ENCODE assay signal across 21 cellular contexts in the genomic region with DNA sequence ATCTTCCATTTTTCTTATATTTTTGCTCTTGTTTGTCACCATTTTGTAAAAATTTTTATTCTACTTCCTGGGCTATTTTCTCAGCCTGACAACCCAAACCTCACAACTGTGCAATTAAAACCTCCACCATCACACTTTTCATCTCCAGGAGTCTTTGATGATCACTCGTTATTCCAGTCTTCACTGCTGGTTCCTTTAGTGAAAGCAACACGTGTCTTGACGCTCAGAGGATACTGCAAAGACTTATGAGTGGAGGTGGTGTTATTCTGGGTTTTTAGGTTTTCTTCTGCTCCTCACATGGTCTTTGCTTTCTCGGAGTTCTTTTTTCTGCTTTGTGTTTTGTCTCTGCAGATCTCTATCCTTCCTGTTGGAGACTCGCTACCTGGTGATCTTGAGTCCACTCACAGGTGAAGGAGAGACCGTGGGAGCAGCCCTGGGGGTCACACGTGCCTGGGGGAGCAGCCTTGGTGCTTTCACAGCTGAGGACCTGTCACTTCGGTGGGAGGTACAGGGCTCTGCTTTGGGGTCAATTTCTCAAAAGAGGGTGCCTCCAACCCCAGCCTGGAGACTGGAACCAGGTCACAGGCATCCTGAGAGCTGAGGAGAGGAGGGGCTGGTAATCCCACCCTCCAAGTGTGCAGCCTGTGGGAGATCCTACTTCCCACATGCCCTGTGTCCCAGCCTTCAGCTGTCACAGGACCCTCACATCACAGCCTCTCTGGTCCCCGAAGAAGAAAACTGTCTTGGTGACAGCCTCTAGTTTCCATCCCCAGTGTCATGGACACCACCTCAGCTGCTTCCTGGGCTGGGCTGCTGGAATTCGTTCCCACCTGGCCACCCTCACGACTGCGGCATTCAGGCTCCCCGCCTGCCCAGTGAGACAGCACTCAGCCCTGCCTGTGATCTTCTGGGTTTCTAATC. TPM values are rescaled to one million over a fixed set of nuclear protein-coding genes. Genes with fewer than 3 reads are reported as not detected.
DNase-seq lines count a peak whose midpoint lies in the region; ATAC-seq, FAIRE-seq and TF ChIP-seq lines count a peak whose summit lies in the region.
"Had no signal": no experiment of that assay in that cellular context is flagged by ENCODE, and none has a peak within 500 bp of the region (broad histone marks: within the 10 kb centered on the region; RNA-seq: fewer than 3 reads in every experiment).

No MANE protein-coding gene starts in this region.

- TF ChIP-seq EP300 in H1 (IDR thresholded peaks at IDR 0.05; ENCODE audit: borderline replicate concordance in 1 of 2, low read depth in 2 of 2, low read length in 2 of 2), result no peak

- POLR2A ChIA-PET in H1 (lab: Charles Lee; ENCODE audit: partially characterized antibody), result interaction anchor here (1.0 to 1.1 kb wide), 2 partner anchors 20 to 28 kb away, joined by 3 read pairs; no protein-coding TSS in a partner anchor

- H4K20me1 ChIP-seq in GM23338 (replicated peaks; ENCODE audit: insufficient read depth) (peaks cover under 1% of the 10 kb centered on the region), H1 (replicated peaks in 1 of 2; ENCODE audit: control insufficient read depth in 1 of 2, insufficient read depth in 2 of 2, low read length in 2 of 2) (peaks cover 7 to 20% of the 10 kb centered on the region in 2 experiments)

- H3K9me2 ChIP-seq in GM23338 (ENCODE audit: insufficient read depth), result no peaks in the 10 kb centered on the region

- intact Hi-C loops in activated CD4-positive, alpha-beta T cell treated with anti-CD3 and anti-CD28 coated beads, Interleukin-2, amount 10 ng/mL, durations not matched to agents 24 days and 14 days (cut with micrococcal nuclease), result no loop called here

- H3K4me3 ChIP-seq in GM23338 (no peak overlapping the region), H1 (ENCODE audit: extremely low read depth in 1 of 4, insufficient read depth in 2 of 4, low read depth in 3 of 4, low read length in 4 of 4) (no peak overlapping the region), neuronal stem cell (ENCODE audit: low read length in 2 of 2) (no peak overlapping the region)

- H3K79me2 ChIP-seq in GM23338 (replicated peaks; ENCODE audit: insufficient read depth) (peaks cover 70% of the 10 kb centered on the region), H1 (ENCODE audit: control insufficient read depth in 1 of 2, insufficient read depth in 2 of 2, low read length in 2 of 2) (peaks cover 0 to 72% of the 10 kb centered on the region in 2 experiments; a peak in 3 of 4 replicates)

- H2BK120ac ChIP-seq in H1 (replicated peaks; ENCODE audit: low read depth, low read length) (no peak overlapping the region), neuronal stem cell (ENCODE audit: low read depth, low read length) (no peak overlapping the region)

- H3K4me1 ChIP-seq in GM23338 (ENCODE audit: insufficient read depth), result no peaks in the 10 kb centered on the region
- peaks cover 0 to 11% (median under 1%) of the 10 kb centered on the region in 4 experiments; a peak in 5 of 7 replicates for H3K4me1 ChIP-seq in H1 (replicated peaks in 1 of 4; ENCODE audit: control insufficient read depth in 3 of 4, insufficient read depth in 4 of 4, low read length in 3 of 4)
- H3K4me1 ChIP-seq in neuronal stem cell (ENCODE audit: control insufficient read depth in 2 of 2, insufficient read depth in 1 of 2, low read depth in 1 of 2, low read length in 2 of 2), result peaks cover 0 to 6% of the 10 kb centered on the region in 2 donors

- no peak for TF ChIP-seq POLR2A in H1 (IDR thresholded peaks at IDR 0.05; ENCODE audit: control extremely low read depth in 1 of 2, low read depth in 2 of 2, low read length in 2 of 2)

- FAIRE-seq in H1 (lab: Jason Lieb, UNC), result no peak
- FAIRE-seq: G401.6 had no signal

- no peak overlapping the region for H3K4ac ChIP-seq in H1 (replicated peaks; ENCODE audit: insufficient read length, low read depth, low read length)
- no peak overlapping the region for H3K4ac ChIP-seq in neuronal stem cell (ENCODE audit: low read length)

- peaks cover 4% of the 10 kb centered on the region; the same call in 1 of the 2 replicates for H3K23me2 ChIP-seq in H1 (ENCODE audit: low read depth, low read length)

- no peak overlapping the region for H3K4me3 Mint-ChIP-seq in GM23338
- H3K4me3 Mint-ChIP-seq in activated CD4-positive, alpha-beta T cell treated with anti-CD3 and anti-CD28 coated beads, Interleukin-2, amount 10 ng/mL, durations not matched to agents 24 days and 14 days, result no peak overlapping the region
- H3K4me3 Mint-ChIP-seq: HFFc6 had no signal

- no peaks in the 10 kb centered on the region for H3F3A ChIP-seq in GM23338 (replicated peaks; ENCODE audit: low read depth)

- H3K56ac ChIP-seq in H1 (replicated peaks; ENCODE audit: insufficient read length, low read depth, low read length), result no peak overlapping the region

- no peak overlapping the region for H4K5ac ChIP-seq in H1 (ENCODE audit: insufficient read length, low read depth, low read length)

- no peak overlapping the region for H3K14ac ChIP-seq in H1 (ENCODE audit: insufficient read length)
- H3K14ac ChIP-seq in neuronal stem cell (ENCODE audit: low read length), result no peak overlapping the region

- H2AFZ ChIP-seq in GM23338 (no peak overlapping the region), H1 (ENCODE audit: low read length) (no peak overlapping the region), neuronal stem cell (ENCODE audit: low read length) (no peak overlapping the region)

- H2AK5ac ChIP-seq in H1 (ENCODE audit: low read depth, low read length) (no peak overlapping the region), neuronal stem cell (ENCODE audit: low read depth, low read length) (no peak overlapping the region)

- H3K4me1 Mint-ChIP-seq in GM23338, result peaks cover 39% of the 10 kb centered on the region
- no peaks in the 10 kb centered on the region for H3K4me1 Mint-ChIP-seq in activated CD4-positive, alpha-beta T cell treated with anti-CD3 and anti-CD28 coated beads, Interleukin-2, amount 10 ng/mL, durations not matched to agents 24 days and 14 days

- DNase-seq in GM23338 (ENCODE audit: low spot score) (no peak), H1 (ENCODE audit: low read depth in 1 of 2, low spot score in 2 of 2) (no peak), neuronal stem cell (ENCODE audit: low spot score) (no peak), GM10266 (ENCODE audit: extremely low spot score) (no peak)
- no peak for DNase-seq in activated CD4-positive, alpha-beta T cell treated with anti-CD3 and anti-CD28 coated beads, Interleukin-2, amount 10 ng/mL, durations not matched to agents 24 days and 14 days
- DNase-seq: COR-L47, HFFc6, MV-4-11, NCI-H1417, NCI-H1930, NCI-H345, NCI-H524 treated with DMSO at 0.1 percent for 48 hours, RPMI8226, SIG-M5 had no signal

- peaks cover 54% of the 10 kb centered on the region for H3K79me1 ChIP-seq in H1 (ENCODE audit: low read depth, low read length)
- peaks cover 8% of the 10 kb centered on the region for H3K79me1 ChIP-seq in neuronal stem cell (ENCODE audit: low read depth, low read length)

- no peak overlapping the region for H3K9ac ChIP-seq in H1 (replicated peaks in 1 of 4; ENCODE audit: extremely low read depth in 1 of 4, low read depth in 3 of 4, low read length in 3 of 4)
- H3K9ac ChIP-seq in neuronal stem cell (ENCODE audit: low read depth, low read length, poor library complexity), result peak overlapping the region; percentile 75
- H3K9ac ChIP-seq: KMS-11 had no signal

- H4K91ac ChIP-seq in H1 (replicated peaks; ENCODE audit: insufficient read length, low read length), result no peak overlapping the region
- no peak overlapping the region for H4K91ac ChIP-seq in neuronal stem cell (ENCODE audit: low read depth, low read length, poor library complexity)

- H3K23ac ChIP-seq in H1 (ENCODE audit: insufficient read length), result no peak overlapping the region
- no peak overlapping the region for H3K23ac ChIP-seq in neuronal stem cell (ENCODE audit: low read depth, low read length, poor library complexity)

- CTCF ChIA-PET in H1 (lab: Charles Lee; ENCODE audit: partially characterized antibody), result interaction anchor here (0.7 to 3.7 kb wide), 8 partner anchors 8 to 95 kb away, joined by 3 to 24 read pairs (median 6); no protein-coding TSS in a partner anchor

- no peak for ATAC-seq in GM23338
- ATAC-seq in HG03159 (IDR thresholded peaks at IDR 0.05; ENCODE audit: unreplicated experiment), result no peak
- ATAC-seq in GM18498 (IDR thresholded peaks at IDR 0.05; ENCODE audit: unreplicated experiment), result no peak

- 0 out of 2 replicates have a peak overlapping the region, but pooled peaks have one; percentile 23 for H2BK12ac ChIP-seq in H1 (ENCODE audit: low read depth, low read length)
- no peak overlapping the region for H2BK12ac ChIP-seq in neuronal stem cell (ENCODE audit: low read length)

- no peak overlapping the region for H4K8ac ChIP-seq in H1 (ENCODE audit: extremely low read depth, insufficient read depth, low read length)
- H4K8ac ChIP-seq in neuronal stem cell (ENCODE audit: low read depth, low read length), result no peak overlapping the region

- H3K27ac ChIP-seq in GM23338 (ENCODE audit: low read depth) (0 out of 2 replicates have a peak overlapping the region, but pooled peaks have one; percentile 39), H1 (ENCODE audit: low read depth, low read length) (no peak overlapping the region), neuronal stem cell (replicated peaks; ENCODE audit: low read length) (no peak overlapping the region)
- H3K27ac ChIP-seq: HL-60, KMS-11 had no signal

- no peak overlapping the region for H2BK5ac ChIP-seq in H1 (ENCODE audit: low read depth, low read length)
- no peak overlapping the region for H2BK5ac ChIP-seq in neuronal stem cell (ENCODE audit: low read length)

- H3K36me3 Mint-ChIP-seq in GM23338 (ENCODE audit: low read depth), result peaks cover 4% of the 10 kb centered on the region
- no peaks in the 10 kb centered on the region for H3K36me3 Mint-ChIP-seq in activated CD4-positive, alpha-beta T cell treated with anti-CD3 and anti-CD28 coated beads, Interleukin-2, amount 10 ng/mL, durations not matched to agents 24 days and 14 days (ENCODE audit: low read depth)

- no peak overlapping the region for H3K4me2 ChIP-seq in GM23338
- no peak overlapping the region for H3K4me2 ChIP-seq in H1 (ENCODE audit: insufficient read depth in 1 of 2, low read depth in 2 of 2, low read length in 2 of 2)
- no peak overlapping the region for H3K4me2 ChIP-seq in neuronal stem cell (ENCODE audit: insufficient read depth, low read length, poor library complexity, severe bottlenecking)
- H3K4me2 ChIP-seq: KMS-11 had no signal

- no peak overlapping the region for H2BK20ac ChIP-seq in H1 (ENCODE audit: low read length)

- TF ChIP-seq RAD21 in H1 (IDR thresholded peaks at IDR 0.05 in 1 of 2, conservative IDR thresholded peaks at IDR 0.05 in 1 of 2; ENCODE audit: low read depth in 2 of 2, low read length in 2 of 2), result no peak

- H3K9me3 Mint-ChIP-seq in GM23338, result peaks cover 3% of the 10 kb centered on the region; the same call in 2 of the 3 replicates
- H3K9me3 Mint-ChIP-seq in activated CD4-positive, alpha-beta T cell treated with anti-CD3 and anti-CD28 coated beads, Interleukin-2, amount 10 ng/mL, durations not matched to agents 24 days and 14 days, result no peaks in the 10 kb centered on the region

- no peaks in the 10 kb centered on the region for H3K27me3 ChIP-seq in GM23338 (ENCODE audit: insufficient read depth)
- no peaks in the 10 kb centered on the region for H3K27me3 ChIP-seq in H1 (replicated peaks in 1 of 4; ENCODE audit: control insufficient read depth in 3 of 4, extremely low read depth in 1 of 4, insufficient read depth in 3 of 4, low read length in 3 of 4)
- no peaks in the 10 kb centered on the region for H3K27me3 ChIP-seq in neuronal stem cell (ENCODE audit: control insufficient read depth in 3 of 3, insufficient read depth in 3 of 3, low read depth in 1 of 3, low read length in 3 of 3)

- no peak overlapping the region for H2BK15ac ChIP-seq in H1 (ENCODE audit: low read length)
- no peak overlapping the region for H2BK15ac ChIP-seq in neuronal stem cell (ENCODE audit: low read length)

- H3K9me3 ChIP-seq in H1 (ENCODE audit: insufficient read depth in 2 of 2, low read depth in 1 of 2, low read length in 1 of 2) (no peaks in the 10 kb centered on the region), neuronal stem cell (replicated peaks in 1 of 2; ENCODE audit: control insufficient read depth in 2 of 2, insufficient read depth in 1 of 2, low read depth in 1 of 2, low read length in 2 of 2) (peaks cover 0 to 4% of the 10 kb centered on the region in 2 donors)

- H3K27me3 Mint-ChIP-seq in GM23338 (ENCODE audit: insufficient read depth, low read depth, poor library complexity), result peaks cover 9% of the 10 kb centered on the region
- peaks cover 2% of the 10 kb centered on the region for H3K27me3 Mint-ChIP-seq in activated CD4-positive, alpha-beta T cell treated with anti-CD3 and anti-CD28 coated beads, Interleukin-2, amount 10 ng/mL, durations not matched to agents 24 days and 14 days

- H3K36me3 ChIP-seq in GM23338 (ENCODE audit: insufficient read depth) (no peaks in the 10 kb centered on the region), H1 (ENCODE audit: control insufficient read depth in 2 of 4, insufficient read depth in 4 of 4, low read length in 3 of 4) (no peaks in the 10 kb centered on the region), neuronal stem cell (replicated peaks in 1 of 2; ENCODE audit: control insufficient read depth in 2 of 2, insufficient read depth in 2 of 2, low read length in 2 of 2) (no peaks in the 10 kb centered on the region)

- TF ChIP-seq CTCF in GM23338 (conservative IDR thresholded peaks at IDR 0.05; ENCODE audit: low read depth in 2 of 2) (no peak), H1 (IDR thresholded peaks at IDR 0.05; ENCODE audit: control extremely low read depth in 1 of 3, insufficient read depth in 1 of 3, low read depth in 1 of 3, low read length in 3 of 3) (no peak), GM10266 (IDR thresholded peaks at IDR 0.05; ENCODE audit: control insufficient read depth, insufficient read depth, low read depth, missing control alignments) (no peak)

- WGBS in H1 (ENCODE audit: extremely low coverage in 1 of 2, insufficient coverage in 1 of 2, insufficient read length in 1 of 2, insufficient replicate concordance in 2 of 2, low coverage in 1 of 2, low lambda C conversion rate in 2 of 2, missing lambda C conversion rate in 1 of 2), 2 experiments, result 80% methylated on average over 12 of the region's 13 CpGs; no CpG with 5 or more reads in 1 of the 2 experiments
- no CpG with 5 or more reads among the region's 13 CpGs for WGBS in neuronal stem cell (ENCODE audit: extremely low coverage in 2 of 2, insufficient read length in 2 of 2, insufficient replicate concordance in 1 of 2), 2 donors

- no peak overlapping the region for H3K18ac ChIP-seq in H1 (ENCODE audit: extremely low read depth, low read length)
- H3K18ac ChIP-seq in neuronal stem cell (ENCODE audit: low read length), result no peak overlapping the region

- no peak overlapping the region; the same call in 1 of the 2 replicates for H3K27ac Mint-ChIP-seq in GM23338
- H3K27ac Mint-ChIP-seq in activated CD4-positive, alpha-beta T cell treated with anti-CD3 and anti-CD28 coated beads, Interleukin-2, amount 10 ng/mL, durations not matched to agents 24 days and 14 days, result no peak overlapping the region
- H3K27ac Mint-ChIP-seq: HFFc6 had no signal

RNA-seq across cellular contexts. Expression of a gene that starts 11.0 kb away (rescaled TPM):
- total RNA-seq in GM23338 (2014; rRNA removed; shearing (Covaris generic)), result 5.2 and 7.8 TPM in 2 replicates
- 4.3 and 4.7 TPM in 2 replicates for polyA plus RNA-seq in GM23338 (2016; fragmentation: Nextera tagmentation; extraction: Ambion mirVana)
- 7.0 and 9.1 TPM in 2 replicates for total RNA-seq in H1 (2021; fragmentation: NEBNext Ultra II Directional; extraction: Animal tissue kit (Norgen Biotek cat#: 25700))
- 11.8 and 19.5 TPM in 2 replicates for polyA plus RNA-seq in H1 (2011; rRNA removed)
- 14.9 TPM for polyA plus RNA-seq in H1 (2011; cell fraction: cytosol; rRNA removed)
- 58.0 TPM for polyA plus RNA-seq in H1 (2011; cell fraction: nucleus; rRNA removed)
- 11.1 to 14.8 TPM (median 12.3 TPM) in 4 replicates for polyA plus RNA-seq in H1 (2012, experiment 1 of 2)
- polyA plus RNA-seq in H1 (2012, experiment 2 of 2), result 2.7 TPM
- 6.9 TPM for polyA plus RNA-seq in H1 (2013, experiment 1 of 2)
- 6.1 TPM for polyA plus RNA-seq in H1 (2013, experiment 2 of 2)
- polyA minus RNA-seq in H1 (2011; rRNA and poly(A)+ RNA removed), result 5.4 and 5.5 TPM in 2 replicates
- 8.1 TPM for polyA minus RNA-seq in H1 (2011; cell fraction: cytosol; rRNA and poly(A)+ RNA removed)
- polyA minus RNA-seq in H1 (2011; cell fraction: nucleus; rRNA and poly(A)+ RNA removed), result 16.3 TPM
- 7.1 TPM for polyA plus RNA-seq in neuronal stem cell (2013, experiment 1 of 2)
- polyA plus RNA-seq in neuronal stem cell (2013, experiment 2 of 2), result 7.0 TPM
- total RNA-seq in activated CD4-positive, alpha-beta T cell treated with anti-CD3 and anti-CD28 coated beads, Interleukin-2, amount 10 ng/mL, durations not matched to agents 24 days and 14 days, result not detected in 2 replicates
- total RNA-seq: HFFc6 had no signal

RNA-seq across cellular contexts. Expression of a gene that starts 39.2 kb away (rescaled TPM):
- total RNA-seq in GM23338 (2014; rRNA removed; shearing (Covaris generic)), result 1.8 and 1.9 TPM in 2 replicates
- polyA plus RNA-seq in GM23338 (2016; fragmentation: Nextera tagmentation; extraction: Ambion mirVana) (1.1 and 1.2 TPM in 2 replicates), H1 (2011; rRNA removed) (0.32 and 0.57 TPM in 2 replicates)
- 1.5 and 1.7 TPM in 2 replicates for total RNA-seq in H1 (2021; fragmentation: NEBNext Ultra II Directional; extraction: Animal tissue kit (Norgen Biotek cat#: 25700))
- 0.45 TPM for polyA plus RNA-seq in H1 (2011; cell fraction: cytosol; rRNA removed)
- polyA plus RNA-seq in H1 (2011; cell fraction: nucleus; rRNA removed), result 0.86 TPM
- polyA plus RNA-seq in H1 (2012, experiment 1 of 2), result 0.43 to 0.66 TPM (median 0.55 TPM) in 4 replicates
- polyA plus RNA-seq in H1 (2012, experiment 2 of 2), result 0.04 TPM
- polyA plus RNA-seq in H1 (2013, experiment 1 of 2), result 0.47 TPM
- 0.44 TPM for polyA plus RNA-seq in H1 (2013, experiment 2 of 2)
- 1.1 and 1.7 TPM in 2 replicates for polyA minus RNA-seq in H1 (2011; rRNA and poly(A)+ RNA removed)
- polyA minus RNA-seq in H1 (2011; cell fraction: cytosol; rRNA and poly(A)+ RNA removed), result 0.95 TPM
- polyA minus RNA-seq in H1 (2011; cell fraction: nucleus; rRNA and poly(A)+ RNA removed), result 1.3 TPM
- polyA plus RNA-seq in neuronal stem cell (2013, experiment 1 of 2), result 0.49 TPM
- 0.48 TPM for polyA plus RNA-seq in neuronal stem cell (2013, experiment 2 of 2)
- total RNA-seq in activated CD4-positive, alpha-beta T cell treated with anti-CD3 and anti-CD28 coated beads, Interleukin-2, amount 10 ng/mL, durations not matched to agents 24 days and 14 days, result 0.23 TPM in 1 of 2 replicates, not detected in the other
- total RNA-seq: HT1080 had no signal

RNA-seq across cellular contexts. Expression of a gene that starts 40.5 kb away (rescaled TPM):
- total RNA-seq in GM23338 (2014; rRNA removed; shearing (Covaris generic)), result 5.9 and 6.8 TPM in 2 replicates
- polyA plus RNA-seq in GM23338 (2016; fragmentation: Nextera tagmentation; extraction: Ambion mirVana) (2.0 and 2.3 TPM in 2 replicates), H1 (2011; rRNA removed) (3.9 and 5.2 TPM in 2 replicates)
- 6.8 and 8.2 TPM in 2 replicates for total RNA-seq in H1 (2021; fragmentation: NEBNext Ultra II Directional; extraction: Animal tissue kit (Norgen Biotek cat#: 25700))
- 3.8 TPM for polyA plus RNA-seq in H1 (2011; cell fraction: cytosol; rRNA removed)
- 7.4 TPM for polyA plus RNA-seq in H1 (2011; cell fraction: nucleus; rRNA removed)
- polyA plus RNA-seq in H1 (2012, experiment 1 of 2), result 3.2 to 4.1 TPM (median 3.7 TPM) in 4 replicates
- polyA plus RNA-seq in H1 (2012, experiment 2 of 2), result 3.2 TPM
- polyA plus RNA-seq in H1 (2013, experiment 1 of 2), result 3.3 TPM
- polyA plus RNA-seq in H1 (2013, experiment 2 of 2), result 3.4 TPM
- polyA minus RNA-seq in H1 (2011; rRNA and poly(A)+ RNA removed), result 1.8 and 1.9 TPM in 2 replicates
- polyA minus RNA-seq in H1 (2011; cell fraction: cytosol; rRNA and poly(A)+ RNA removed), result 3.4 TPM
- polyA minus RNA-seq in H1 (2011; cell fraction: nucleus; rRNA and poly(A)+ RNA removed), result 3.8 TPM
- polyA plus RNA-seq in neuronal stem cell (2013, experiment 1 of 2), result not detected
- not detected for polyA plus RNA-seq in neuronal stem cell (2013, experiment 2 of 2)
- not detected in 2 replicates for total RNA-seq in activated CD4-positive, alpha-beta T cell treated with anti-CD3 and anti-CD28 coated beads, Interleukin-2, amount 10 ng/mL, durations not matched to agents 24 days and 14 days
- total RNA-seq: H4, HFFc6, HT1080 had no signal
